Comparison of ENCODE assay signal across 10 cellular contexts in the genomic region with DNA sequence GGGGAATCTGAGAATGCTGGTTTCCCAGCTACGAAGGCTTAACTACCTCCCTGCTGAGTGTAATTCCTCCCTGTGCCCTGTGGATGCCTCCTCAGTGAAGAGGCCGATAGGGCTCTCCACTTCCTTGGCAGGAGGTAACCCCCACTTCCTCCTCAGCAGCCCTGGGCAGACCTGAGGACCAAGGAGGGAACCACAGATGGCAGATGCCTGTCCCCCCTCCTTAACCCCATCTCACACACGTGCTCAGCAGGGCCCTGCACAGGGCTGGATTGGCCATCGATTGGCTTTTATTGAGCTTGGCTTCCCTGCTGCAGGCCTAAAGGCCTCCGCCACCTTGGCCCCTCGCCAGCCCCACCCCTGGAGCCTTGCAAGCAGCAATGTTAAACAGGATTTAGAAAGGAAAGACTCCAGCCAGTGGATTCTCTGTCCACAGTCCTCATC. TPM values are rescaled to one million over a fixed set of nuclear protein-coding genes. Genes with fewer than 3 reads are reported as not detected.
A peak's percentile ranks its signal among the peaks of the same experiment; 100 is the strongest.
DNase-seq lines count a peak whose midpoint lies in the region; ATAC-seq, FAIRE-seq and TF ChIP-seq lines count a peak whose summit lies in the region.
"Had no signal": no experiment of that assay in that cellular context is flagged by ENCODE, and none has a peak within 500 bp of the region (broad histone marks: within the 10 kb centered on the region; RNA-seq: fewer than 3 reads in every experiment).

No MANE protein-coding gene starts in this region.

- no peaks in the 10 kb centered on the region for H3K36me3 Mint-ChIP-seq in activated CD8-positive, alpha-beta memory T cell treated with anti-CD3 and anti-CD28 coated beads, Interleukin-2, amount 10 ng/mL, durations not matched to agents 7 days and 5 days

- H3K36me3 ChIP-seq in heart right ventricle (peaks cover 0 to 79% (median 6%) of the 10 kb centered on the region in 9 donors), small intestine (ENCODE audit: control insufficient read depth in 2 of 2, insufficient read depth in 2 of 2, low read length in 2 of 2) (peaks cover 2 to 10% of the 10 kb centered on the region in 2 donors)

- peak in 4 of 8 donors; percentile 14 to 34 (median 16) for ATAC-seq in heart right ventricle
- no peak for ATAC-seq in activated CD8-positive, alpha-beta memory T cell treated with anti-CD3 and anti-CD28 coated beads, Interleukin-2, amount 10 ng/mL, durations not matched to agents 7 days and 5 days
- ATAC-seq: activated CD4-positive, alpha-beta T cell treated with anti-CD3 and anti-CD28 coated beads for 36 hours; GM23338 had no signal

- FAIRE-seq in small intestine (lab: Jason Lieb, UNC), result no peak

- TF ChIP-seq POLR2A in lower leg skin (IDR thresholded peaks at IDR 0.05), result no peak

- no peaks in the 10 kb centered on the region for H3K27me3 Mint-ChIP-seq in activated CD8-positive, alpha-beta memory T cell treated with anti-CD3 and anti-CD28 coated beads, Interleukin-2, amount 10 ng/mL, durations not matched to agents 7 days and 5 days
- H3K27me3 Mint-ChIP-seq: activated CD4-positive, alpha-beta T cell treated with anti-CD3 and anti-CD28 coated beads for 36 hours had no signal

- H3K9me3 ChIP-seq in heart right ventricle (no peaks in the 10 kb centered on the region), small intestine (ENCODE audit: control insufficient read depth, low read depth) (no peaks in the 10 kb centered on the region)

- TF ChIP-seq CTCF in heart right ventricle (IDR thresholded peaks at IDR 0.05), result no peak
- no peak for TF ChIP-seq CTCF in lower leg skin (IDR thresholded peaks at IDR 0.05)

- CTCF ChIA-PET in activated CD8-positive, alpha-beta memory T cell treated with anti-CD3 and anti-CD28 coated beads, Interleukin-2, amount 10 ng/mL, durations not matched to agents 7 days and 5 days (lab: Charles Lee), result interaction anchor here (1.3 kb wide), 1 partner anchor 59 kb away, joined by 3 read pairs; no protein-coding TSS in a partner anchor

- in situ Hi-C loops in KBM-7 (cut with MboI; ENCODE audit: low pct_unique_long_range_greater_than_20kb, low sequenced_read_pairs), result no loop called here

- peaks cover 4% of the 10 kb centered on the region for H3K4me1 Mint-ChIP-seq in activated CD8-positive, alpha-beta memory T cell treated with anti-CD3 and anti-CD28 coated beads, Interleukin-2, amount 10 ng/mL, durations not matched to agents 7 days and 5 days
- H3K4me1 Mint-ChIP-seq: activated CD4-positive, alpha-beta T cell treated with anti-CD3 and anti-CD28 coated beads for 36 hours had no signal

- H3K4me1 ChIP-seq in heart right ventricle, result peaks cover 0 to 38% (median 20%) of the 10 kb centered on the region in 9 donors
- H3K4me1 ChIP-seq in small intestine (ENCODE audit: control insufficient read depth in 2 of 2, insufficient read depth in 1 of 2, low read depth in 1 of 2, low read length in 1 of 2), result peaks cover 0 to 4% of the 10 kb centered on the region in 2 donors

- H3K4me3 ChIP-seq in heart right ventricle (no peak overlapping the region), small intestine (ENCODE audit: low read depth in 1 of 2, low read length in 2 of 2) (no peak overlapping the region), lower leg skin (ENCODE audit: low read depth, poor library complexity, severe bottlenecking) (no peak overlapping the region)
- H3K4me3 ChIP-seq: GM23338 had no signal

- no peak overlapping the region for H3K4me3 Mint-ChIP-seq in activated CD8-positive, alpha-beta memory T cell treated with anti-CD3 and anti-CD28 coated beads, Interleukin-2, amount 10 ng/mL, durations not matched to agents 7 days and 5 days
- H3K4me3 Mint-ChIP-seq: activated CD4-positive, alpha-beta T cell treated with anti-CD3 and anti-CD28 coated beads for 36 hours; GM23338 had no signal

- DNase-seq in KBM-7, result peak; percentile 18
- DNase-seq in NCI-H82 (lab: John Stamatoyannopoulos, UW), result peak; percentile 51
- DNase-seq in heart right ventricle, result peak; percentile 41 to 65
- DNase-seq in small intestine, result peak; percentile 83
- no peak for DNase-seq in lower leg skin (ENCODE audit: low spot score in 2 of 2)
- DNase-seq in ecto neural progenitor cell (ENCODE audit: low spot score), result no peak
- DNase-seq in activated CD8-positive, alpha-beta memory T cell treated with anti-CD3 and anti-CD28 coated beads, Interleukin-2, amount 10 ng/mL, durations not matched to agents 7 days and 5 days, result no peak
- DNase-seq: activated CD4-positive, alpha-beta T cell treated with anti-CD3 and anti-CD28 coated beads for 36 hours; activated naive CD4-positive, alpha-beta T cell had no signal

- H3K9me3 Mint-ChIP-seq in activated CD8-positive, alpha-beta memory T cell treated with anti-CD3 and anti-CD28 coated beads, Interleukin-2, amount 10 ng/mL, durations not matched to agents 7 days and 5 days (ENCODE audit: low read depth), result no peaks in the 10 kb centered on the region
- H3K9me3 Mint-ChIP-seq: GM23338 had no signal

- intact Hi-C loops in heart right ventricle (cut with DNase I) (no loop called here), lower leg skin (cut with DNase I; ENCODE audit: low total_unique reads) (no loop called here)

- WGBS in heart right ventricle, 2 donors, result 50 to 62% methylated on average over 6 of the region's 6 CpGs
- WGBS in small intestine, 3 donors, result 9 to 42% (median 31%) methylated on average over 6 of the region's 6 CpGs
- WGBS in lower leg skin, 2 donors, result 46 to 64% methylated on average over 5 to 6 of the region's 6 CpGs

- no peak overlapping the region for H3K27ac Mint-ChIP-seq in activated CD8-positive, alpha-beta memory T cell treated with anti-CD3 and anti-CD28 coated beads, Interleukin-2, amount 10 ng/mL, durations not matched to agents 7 days and 5 days
- H3K27ac Mint-ChIP-seq: activated CD4-positive, alpha-beta T cell treated with anti-CD3 and anti-CD28 coated beads for 36 hours had no signal

- H3K27me3 ChIP-seq in heart right ventricle, result no peaks in the 10 kb centered on the region
- H3K27me3 ChIP-seq in small intestine (ENCODE audit: control insufficient read depth in 2 of 2, insufficient read depth in 2 of 2, low read length in 2 of 2), result no peaks in the 10 kb centered on the region

- no peak overlapping the region for H3K27ac ChIP-seq in heart right ventricle
- H3K27ac ChIP-seq in small intestine (ENCODE audit: low read depth in 1 of 2, low read length in 1 of 2), result no peak overlapping the region

RNA-seq across cellular contexts. Expression of a gene that starts 45.6 kb away (rescaled TPM):
- total RNA-seq in heart right ventricle (1 to 10 TPM; 2.1 to 7.3 (median 3.1) TPM), lower leg skin (under 1 TPM in 3 of 4 donors, not detected in 1; 0.08 to 0.74 (median 0.32) TPM)
- polyA plus RNA-seq in heart right ventricle (1 to 10 TPM in 1 of 2 donors, under 1 TPM in 1; 0.75 to 1.4 TPM), small intestine (under 1 TPM; 0.27 to 0.91 (median 0.67) TPM)
- not detected for total RNA-seq in activated CD8-positive, alpha-beta memory T cell treated with anti-CD3 and anti-CD28 coated beads, Interleukin-2, amount 10 ng/mL, durations not matched to agents 7 days and 5 days

Comparison
In these comparisons a context has a peak if more than half of its experiments do, and no peak if none do; other contexts are left out.
1. DNase-seq: peak in KBM-7 (single experiment), NCI-H82 (single experiment), heart right ventricle (2 of 2) and small intestine (single experiment); none in lower leg skin (0 of 2), ecto neural progenitor cell (single experiment) and activated CD8-positive, alpha-beta memory T cell treated with anti-CD3 and anti-CD28 coated beads, Interleukin-2, amount 10 ng/mL, durations not matched to agents 7 days and 5 days (single experiment).